ENCODE assay signal across 15 cellular contexts in genomic region chr2:215280326-215280725, GRCh38. TPM values are rescaled to one million over a fixed set of nuclear protein-coding genes. Genes with fewer than 3 reads are reported as not detected.
DNase-seq lines count a peak whose midpoint lies in the region; ATAC-seq and TF ChIP-seq lines count a peak whose summit lies in the region.
"Had no signal": no experiment of that assay in that cellular context is flagged by ENCODE, and none has a peak within 500 bp of the region (broad histone marks: within the 10 kb centered on the region; RNA-seq: fewer than 3 reads in every experiment).

No MANE protein-coding gene starts in this region.

- DNase-seq in fibroblast of peridontal ligament (ENCODE audit: extremely low read depth): peak; percentile 39
- DNase-seq in heart left ventricle: no peak
- DNase-seq in activated CD4-positive, alpha-beta T cell treated with anti-CD3 and anti-CD28 coated beads, Interleukin-2, amount 10 ng/mL, durations not matched to agents 24 days and 14 days: no peak
- DNase-seq: activated naive CD8-positive, alpha-beta T cell treated with anti-CD3 and anti-CD28 coated beads for 36 hours; NCI-H1694; psoas muscle; stimulated activated CD4-positive, alpha-beta T cell treated with anti-CD3 and anti-CD28 coated beads, Interleukin-2, amount 100 ng/mL, for 24 hours; stimulated activated naive CD4-positive, alpha-beta T cell had no signal

- H3K9me3 ChIP-seq in heart left ventricle: no peaks in the 10 kb centered on the region
- H3K9me3 ChIP-seq: psoas muscle had no signal

- no peaks in the 10 kb centered on the region for H3K9me3 Mint-ChIP-seq in activated CD4-positive, alpha-beta T cell treated with anti-CD3 and anti-CD28 coated beads, Interleukin-2, amount 10 ng/mL, durations not matched to agents 24 days and 14 days
- H3K9me3 Mint-ChIP-seq: activated naive CD8-positive, alpha-beta T cell treated with anti-CD3 and anti-CD28 coated beads for 36 hours had no signal

- H3K27ac ChIP-seq in heart left ventricle: no peak overlapping the region
- H3K27ac ChIP-seq: psoas muscle, VCaP had no signal

- no peak overlapping the region for H3K27ac Mint-ChIP-seq in activated CD4-positive, alpha-beta T cell treated with anti-CD3 and anti-CD28 coated beads, Interleukin-2, amount 10 ng/mL, durations not matched to agents 24 days and 14 days
- H3K27ac Mint-ChIP-seq: activated naive CD8-positive, alpha-beta T cell treated with anti-CD3 and anti-CD28 coated beads for 36 hours had no signal

- peaks cover 2% of the 10 kb centered on the region for H3K4me1 Mint-ChIP-seq in activated CD4-positive, alpha-beta T cell treated with anti-CD3 and anti-CD28 coated beads, Interleukin-2, amount 10 ng/mL, durations not matched to agents 24 days and 14 days
- H3K4me1 Mint-ChIP-seq: activated naive CD8-positive, alpha-beta T cell treated with anti-CD3 and anti-CD28 coated beads for 36 hours had no signal

- no peak for TF ChIP-seq POLR2A in heart left ventricle (IDR thresholded peaks at IDR 0.05)

- H3K4me1 ChIP-seq in heart left ventricle: no peaks in the 10 kb centered on the region
- H3K4me1 ChIP-seq: psoas muscle had no signal

- TF ChIP-seq CTCF in heart left ventricle (IDR thresholded peaks at IDR 0.05): no peak

- H3K36me3 ChIP-seq in heart left ventricle: no peaks in the 10 kb centered on the region

- intact Hi-C loops in heart left ventricle (cut with DNase I): no loop called here
- intact Hi-C loops in activated CD4-positive, alpha-beta T cell treated with anti-CD3 and anti-CD28 coated beads, Interleukin-2, amount 10 ng/mL, durations not matched to agents 24 days and 14 days (cut with micrococcal nuclease): no loop called here

- no peaks in the 10 kb centered on the region for H3K36me3 Mint-ChIP-seq in activated CD4-positive, alpha-beta T cell treated with anti-CD3 and anti-CD28 coated beads, Interleukin-2, amount 10 ng/mL, durations not matched to agents 24 days and 14 days (ENCODE audit: low read depth)
- H3K36me3 Mint-ChIP-seq: activated naive CD8-positive, alpha-beta T cell treated with anti-CD3 and anti-CD28 coated beads for 36 hours had no signal

- peaks cover 0 to 2% (median 0%) of the 10 kb centered on the region in 9 donors for H3K27me3 ChIP-seq in heart left ventricle

- peaks cover 6% of the 10 kb centered on the region for H3K27me3 Mint-ChIP-seq in activated CD4-positive, alpha-beta T cell treated with anti-CD3 and anti-CD28 coated beads, Interleukin-2, amount 10 ng/mL, durations not matched to agents 24 days and 14 days
- H3K27me3 Mint-ChIP-seq: activated naive CD8-positive, alpha-beta T cell treated with anti-CD3 and anti-CD28 coated beads for 36 hours had no signal

- no peak overlapping the region for H3K4me3 Mint-ChIP-seq in activated CD4-positive, alpha-beta T cell treated with anti-CD3 and anti-CD28 coated beads, Interleukin-2, amount 10 ng/mL, durations not matched to agents 24 days and 14 days
- H3K4me3 Mint-ChIP-seq: activated naive CD8-positive, alpha-beta T cell treated with anti-CD3 and anti-CD28 coated beads for 36 hours had no signal

- no peak overlapping the region for H3K4me3 ChIP-seq in heart left ventricle
- H3K4me3 ChIP-seq: psoas muscle had no signal

- ATAC-seq in GM18498 (IDR thresholded peaks at IDR 0.05; ENCODE audit: unreplicated experiment) (peak; percentile 81), GM21619 (IDR thresholded peaks at IDR 0.05; ENCODE audit: unreplicated experiment) (peak; percentile 83), HG03469 (IDR thresholded peaks at IDR 0.05; ENCODE audit: unreplicated experiment) (peak; percentile 71), heart left ventricle (no peak), GM18907 (IDR thresholded peaks at IDR 0.05; ENCODE audit: unreplicated experiment) (no peak), GM18502 (IDR thresholded peaks at IDR 0.05; ENCODE audit: poor library complexity, unreplicated experiment) (no peak)
- ATAC-seq: psoas muscle, SK-N-SH treated with all-trans-retinoic acid at 6 μM for 48 hours had no signal

RNA-seq across cellular contexts. Expression of gene ATIC, which starts 31.5 kb away (rescaled TPM):
- 10 to 100 TPM; 16.8 to 55.6 (median 44.0) TPM for total RNA-seq in heart left ventricle
- polyA plus RNA-seq in heart left ventricle: 100 to 1,000 TPM in 1 of 2 donors, 10 to 100 TPM in 1; 72.8 to 108 TPM
- 316 and 322 TPM in 2 replicates for total RNA-seq in activated CD4-positive, alpha-beta T cell treated with anti-CD3 and anti-CD28 coated beads, Interleukin-2, amount 10 ng/mL, durations not matched to agents 24 days and 14 days

Comparison
In these comparisons a context has a peak if more than half of its experiments do, and no peak if none do; other contexts are left out.
1. ATAC-seq: peak in GM18498 (single experiment), GM21619 (single experiment) and HG03469 (single experiment); none in heart left ventricle (0 of 4), GM18907 (single experiment) and GM18502 (single experiment).